20 cellular contexts compared by ENCODE assay signal in the genomic region with DNA sequence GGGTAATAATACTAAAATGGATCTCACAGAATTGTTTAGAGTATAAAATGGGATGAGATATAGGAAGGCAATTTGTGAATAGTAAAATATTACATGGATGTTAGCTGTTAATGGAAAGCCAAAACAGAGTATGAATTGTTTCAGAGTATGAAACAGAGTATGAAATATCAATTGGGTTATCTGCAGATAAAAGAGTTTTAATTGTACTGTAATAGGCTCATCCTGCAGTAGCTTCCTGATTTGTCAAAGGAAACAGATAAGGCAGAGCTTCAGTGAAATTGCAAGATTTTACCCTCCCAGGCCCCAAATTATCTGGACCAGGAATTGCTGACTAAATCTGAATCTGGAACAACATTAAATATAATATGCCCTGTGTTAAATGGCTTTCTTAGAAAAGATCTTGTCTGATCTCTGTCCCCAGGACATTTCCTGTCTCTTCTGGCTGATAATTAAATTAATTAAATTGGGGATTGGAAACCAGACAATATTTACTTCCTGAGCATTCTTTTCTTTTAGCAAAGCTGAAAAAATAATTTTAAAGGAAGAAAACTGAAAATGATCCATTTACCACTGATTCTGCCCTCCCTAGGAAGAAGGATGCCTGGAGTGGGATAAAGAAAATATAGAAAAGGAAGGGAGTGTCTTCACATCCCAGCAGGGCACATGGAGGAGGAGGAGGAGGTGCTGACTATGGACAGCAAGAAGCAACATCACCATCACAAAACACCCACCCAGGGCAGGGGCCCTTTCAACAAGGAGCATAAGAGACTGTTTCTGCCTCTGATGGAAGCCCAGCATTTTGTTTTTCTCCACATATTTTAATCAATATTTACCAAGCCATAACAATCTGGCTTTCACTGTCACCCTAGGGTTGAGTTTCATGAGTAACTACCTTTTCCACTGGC. TPM values are rescaled to one million over a fixed set of nuclear protein-coding genes. Genes with fewer than 3 reads are reported as not detected.
"Had no signal": no experiment of that assay in that cellular context is flagged by ENCODE, and none has a peak within 500 bp of the region (broad histone marks: within the 10 kb centered on the region; RNA-seq: fewer than 3 reads in every experiment).

No MANE protein-coding gene starts in this region.

- H3K4me1 ChIP-seq: foreskin keratinocyte, right atrium auricular region, sigmoid colon had no signal

- H3K36me3 ChIP-seq: neutrophil, right atrium auricular region, sigmoid colon had no signal

- H3K4me3 Mint-ChIP-seq: endodermal cell, nephron progenitor cell had no signal

- H3K27ac ChIP-seq: coronary artery, foreskin keratinocyte, neutrophil, right atrium auricular region, sigmoid colon, skin epidermis had no signal

- H3K9me3 ChIP-seq: neutrophil, right atrium auricular region, sigmoid colon had no signal

- H3K27me3 ChIP-seq: foreskin keratinocyte, neutrophil, right atrium auricular region, sigmoid colon had no signal

- DNase-seq: effector CD4-positive, alpha-beta T cell; endodermal cell; erythroblast; foreskin keratinocyte; left colon; left ventricle myocardium superior; mesenchymal stem cell; midbrain; nephron progenitor cell; sigmoid colon; stimulated activated CD4-positive, alpha-beta T cell treated with anti-CD3 and anti-CD28 coated beads, Interleukin-12 subunit alpha, Interleukin-12 subunit beta, amount 100 ng/mL, for 4 hours; stimulated activated naive CD4-positive, alpha-beta T cell treated with Interleukin-2 at 50 U/mL for 16 hours; trophoblast cell had no signal

- ATAC-seq: foreskin keratinocyte, left colon, left ventricle myocardium superior had no signal

- H3K27ac Mint-ChIP-seq: endodermal cell, nephron progenitor cell had no signal

- H3K4me3 ChIP-seq: coronary artery, lung, right atrium auricular region, sigmoid colon, skin epidermis had no signal

RNA-seq across cellular contexts. Expression of a gene that starts 18.5 kb away (rescaled TPM):
- total RNA-seq: dermis microvascular lymphatic vessel endothelial cell, endothelial cell of umbilical vein had no signal
